In genomic region chr17:15782809-15783208, GRCh38 we compare ENCODE assay signal across 10 cellular contexts. TPM values are rescaled to one million over a fixed set of nuclear protein-coding genes. Genes with fewer than 3 reads are reported as not detected.
DNase-seq lines count a peak whose midpoint lies in the region; ATAC-seq and TF ChIP-seq lines count a peak whose summit lies in the region.
"Had no signal": no experiment of that assay in that cellular context is flagged by ENCODE, and none has a peak within 500 bp of the region (broad histone marks: within the 10 kb centered on the region; RNA-seq: fewer than 3 reads in every experiment).

No MANE protein-coding gene starts in this region.

- H3K4me1 Mint-ChIP-seq in activated CD4-positive, alpha-beta T cell treated with anti-CD3 and anti-CD28 coated beads, Interleukin-2, amount 10 ng/mL, durations not matched to agents 24 days and 14 days, result peaks cover 3% of the 10 kb centered on the region

- ATAC-seq in mucosa of descending colon (peak; percentile 63), upper lobe of left lung (ENCODE audit: low FRiP score in 2 of 2) (peak in 1 of 2 donors; percentile 77), GM21529 (IDR thresholded peaks at IDR 0.05; ENCODE audit: unreplicated experiment) (no peak)

- no peaks in the 10 kb centered on the region for H3K9me3 ChIP-seq in mucosa of descending colon
- no peaks in the 10 kb centered on the region for H3K9me3 ChIP-seq in upper lobe of left lung

- peak overlapping the region in 3 of 4 donors; percentile 65 to 74 (median 70) for H3K27ac ChIP-seq in upper lobe of left lung
- H3K27ac ChIP-seq: BLaER1 treated with 17β-estradiol and CSF1 and Interleukin-3, amounts not matched to agents 10 nM and 100 nM had no signal

- H3K36me3 ChIP-seq in mucosa of descending colon (ENCODE audit: low read depth) (no peaks in the 10 kb centered on the region), upper lobe of left lung (no peaks in the 10 kb centered on the region)
- H3K36me3 ChIP-seq: BLaER1 treated with 17β-estradiol and CSF1 and Interleukin-3, amounts not matched to agents 10 nM and 100 nM had no signal

- TF ChIP-seq EP300 in upper lobe of left lung (IDR thresholded peaks at IDR 0.05), result no peak

- WGBS in upper lobe of left lung, 2 donors, result 8 to 16% methylated on average over 32 of the region's 32 CpGs

- intact Hi-C loops in activated CD4-positive, alpha-beta T cell treated with anti-CD3 and anti-CD28 coated beads, Interleukin-2, amount 10 ng/mL, durations not matched to agents 24 days and 14 days (cut with micrococcal nuclease), result no loop called here
- intact Hi-C loops in mucosa of descending colon (cut with DNase I, micrococcal nuclease), result no loop called here

- peak in 1 of 4 donors; percentile 36 for TF ChIP-seq POLR2A in upper lobe of left lung (IDR thresholded peaks at IDR 0.05)

- no peak overlapping the region for H3K4me3 ChIP-seq in mucosa of descending colon
- H3K4me3 ChIP-seq in upper lobe of left lung, result peak overlapping the region in 3 of 4 donors; percentile 37 to 53 (median 51)
- H3K4me3 ChIP-seq: BLaER1 treated with 17β-estradiol and CSF1 and Interleukin-3, amounts not matched to agents 10 nM and 100 nM had no signal

- peak; percentile 60 for DNase-seq in activated CD4-positive, alpha-beta T cell treated with anti-CD3 and anti-CD28 coated beads, Interleukin-2, amount 10 ng/mL, durations not matched to agents 24 days and 14 days
- no peak for DNase-seq in activated CD4-positive, alpha-beta T cell treated with anti-CD3 and anti-CD28 coated beads, Interleukin-2, amount 50 U/mL, for 4 hours
- DNase-seq in epidermal melanocyte (ENCODE audit: insufficient read length, low spot score) (peak; percentile 22), mucosa of descending colon (peak; percentile 63 to 78 (median 75)), upper lobe of left lung (peak; percentile 50 to 92), A172 (ENCODE audit: low spot score) (no peak), NCI-H2107 treated with DMSO at 0.1 percent for 48 hours (lab: John Stamatoyannopoulos, UW; ENCODE audit: unreplicated experiment) (no peak)
- DNase-seq: activated B cell treated with CpG ODN at 0.5 μM for 24 hours had no signal

- no peak for TF ChIP-seq CTCF in mucosa of descending colon (IDR thresholded peaks at IDR 0.05)
- no peak for TF ChIP-seq CTCF in upper lobe of left lung (IDR thresholded peaks at IDR 0.05)

- H3K36me3 Mint-ChIP-seq in activated CD4-positive, alpha-beta T cell treated with anti-CD3 and anti-CD28 coated beads, Interleukin-2, amount 10 ng/mL, durations not matched to agents 24 days and 14 days (ENCODE audit: low read depth), result peaks cover 1% of the 10 kb centered on the region

- H3K9me3 Mint-ChIP-seq in activated CD4-positive, alpha-beta T cell treated with anti-CD3 and anti-CD28 coated beads, Interleukin-2, amount 10 ng/mL, durations not matched to agents 24 days and 14 days, result peaks cover 16% of the 10 kb centered on the region

- H3K4me1 ChIP-seq in mucosa of descending colon (ENCODE audit: low read depth) (no peaks in the 10 kb centered on the region), upper lobe of left lung (peaks cover 3 to 20% (median 6%) of the 10 kb centered on the region in 4 donors)
- H3K4me1 ChIP-seq: BLaER1 treated with 17β-estradiol and CSF1 and Interleukin-3, amounts not matched to agents 10 nM and 100 nM had no signal

- H3K27me3 ChIP-seq in upper lobe of left lung, result peaks cover 0 to 3% (median 0%) of the 10 kb centered on the region in 4 donors
- H3K27me3 ChIP-seq: BLaER1 treated with 17β-estradiol and CSF1 and Interleukin-3, amounts not matched to agents 10 nM and 100 nM had no signal

- no peak overlapping the region for H3K4me3 Mint-ChIP-seq in activated CD4-positive, alpha-beta T cell treated with anti-CD3 and anti-CD28 coated beads, Interleukin-2, amount 10 ng/mL, durations not matched to agents 24 days and 14 days
- H3K4me3 Mint-ChIP-seq: activated B cell treated with CpG ODN at 0.5 μM for 24 hours had no signal

- peaks cover 38% of the 10 kb centered on the region for H3K27me3 Mint-ChIP-seq in activated CD4-positive, alpha-beta T cell treated with anti-CD3 and anti-CD28 coated beads, Interleukin-2, amount 10 ng/mL, durations not matched to agents 24 days and 14 days

- H3K27ac Mint-ChIP-seq in activated CD4-positive, alpha-beta T cell treated with anti-CD3 and anti-CD28 coated beads, Interleukin-2, amount 10 ng/mL, durations not matched to agents 24 days and 14 days, result no peak overlapping the region
- H3K27ac Mint-ChIP-seq: activated B cell treated with CpG ODN at 0.5 μM for 24 hours had no signal

RNA-seq across cellular contexts. Expression of gene TBC1D26, which starts 50.7 kb away (rescaled TPM):
- total RNA-seq in activated CD4-positive, alpha-beta T cell treated with anti-CD3 and anti-CD28 coated beads, Interleukin-2, amount 10 ng/mL, durations not matched to agents 24 days and 14 days, result not detected in 2 replicates
- under 1 TPM in 1 of 3 donors, not detected in 2; 0.16 TPM for total RNA-seq in mucosa of descending colon
- total RNA-seq in upper lobe of left lung, result 1 to 10 TPM in 1 of 6 donors, under 1 TPM in 1, not detected in 4; 0.11 to 5.7 TPM
- total RNA-seq in A172 (2014; rRNA removed; shearing (Covaris generic)), result not detected in 2 replicates

Comparison
In these comparisons a context has a peak if more than half of its experiments do, and no peak if none do; other contexts are left out.
1. DNase-seq: peak in activated CD4-positive, alpha-beta T cell treated with anti-CD3 and anti-CD28 coated beads, Interleukin-2, amount 10 ng/mL, durations not matched to agents 24 days and 14 days (single experiment), epidermal melanocyte (single experiment), mucosa of descending colon (3 of 3) and upper lobe of left lung (2 of 2); none in activated CD4-positive, alpha-beta T cell treated with anti-CD3 and anti-CD28 coated beads, Interleukin-2, amount 50 U/mL, for 4 hours (0 of 2), A172 (single experiment) and NCI-H2107 treated with DMSO at 0.1 percent for 48 hours (single experiment).